Comparison of ENCODE assay signal across 12 cellular contexts in the genomic region with DNA sequence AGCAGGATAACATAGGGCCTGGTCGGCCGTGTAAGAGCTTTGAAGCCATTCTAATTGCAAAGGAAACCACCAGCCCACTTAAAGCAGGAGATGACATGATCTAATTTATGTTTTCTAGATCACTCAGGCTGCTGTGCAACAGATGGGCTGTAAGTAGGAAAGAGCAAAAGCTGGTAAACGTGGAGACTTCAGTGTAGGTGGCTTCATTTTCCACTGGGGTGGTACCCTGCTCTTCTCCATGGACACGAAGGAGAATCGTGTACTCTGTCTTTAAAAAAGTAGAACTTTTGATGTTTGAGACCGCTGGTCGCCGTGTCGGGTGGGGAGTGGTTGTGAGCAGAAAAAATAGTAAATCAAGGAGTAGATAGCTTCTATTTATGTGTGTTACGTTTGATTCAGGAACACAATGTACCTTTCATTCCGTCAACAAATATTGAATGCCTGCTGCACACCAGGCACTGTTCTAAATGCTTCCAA. TPM values are rescaled to one million over a fixed set of nuclear protein-coding genes. Genes with fewer than 3 reads are reported as not detected.
DNase-seq lines count a peak whose midpoint lies in the region; ATAC-seq and TF ChIP-seq lines count a peak whose summit lies in the region.
"Had no signal": no experiment of that assay in that cellular context is flagged by ENCODE, and none has a peak within 500 bp of the region (broad histone marks: within the 10 kb centered on the region; RNA-seq: fewer than 3 reads in every experiment).

No MANE protein-coding gene starts in this region.

- TF ChIP-seq POLR2A in esophagus squamous epithelium (IDR thresholded peaks at IDR 0.05), result no peak

- no peak overlapping the region for H3K4me3 ChIP-seq in esophagus squamous epithelium
- H3K4me3 ChIP-seq: SJCRH30 had no signal

- DNase-seq in activated CD4-positive, CD25-positive, alpha-beta regulatory T cell (lab: John Stamatoyannopoulos, UW), result no peak
- DNase-seq in activated CD4-positive, alpha-beta memory T cell treated with anti-CD3 and anti-CD28 coated beads, Interleukin-2, amount 10 ng/mL, durations not matched to agents 7 days and 5 days, result no peak
- no peak for DNase-seq in esophagus squamous epithelium (lab: John Stamatoyannopoulos, UW)
- DNase-seq in stimulated activated effector memory CD8-positive, alpha-beta T cell treated with anti-CD3 and anti-CD28 coated beads, Interleukin-12 subunit alpha, Interleukin-12 subunit beta, amount 100 ng/mL, for 72 hours (ENCODE audit: low spot score in 2 of 2), result no peak
- no peak for DNase-seq in activated CD8-positive, alpha-beta memory T cell treated with anti-CD3 and anti-CD28 coated beads, Interleukin-2, amount 50 U/mL, for 48 hours
- DNase-seq in NCI-H526 (lab: John Stamatoyannopoulos, UW), result no peak
- DNase-seq: islet precursor cell, NCI-H2171 treated with DMSO at 0.1 percent for 48 hours, SJCRH30 had no signal

- no peaks in the 10 kb centered on the region for H3K27me3 Mint-ChIP-seq in activated CD4-positive, alpha-beta memory T cell treated with anti-CD3 and anti-CD28 coated beads, Interleukin-2, amount 10 ng/mL, durations not matched to agents 7 days and 5 days

- peaks cover 49% of the 10 kb centered on the region for H3K36me3 Mint-ChIP-seq in activated CD4-positive, alpha-beta memory T cell treated with anti-CD3 and anti-CD28 coated beads, Interleukin-2, amount 10 ng/mL, durations not matched to agents 7 days and 5 days (ENCODE audit: low read depth)
- H3K36me3 Mint-ChIP-seq in stimulated activated effector memory CD8-positive, alpha-beta T cell treated with anti-CD3 and anti-CD28 coated beads, Interleukin-12 subunit alpha, Interleukin-12 subunit beta, amount 100 ng/mL, for 72 hours, result peaks cover 36% of the 10 kb centered on the region

- intact Hi-C loops in esophagus squamous epithelium (cut with DNase I), result no loop called here

- H3K4me1 Mint-ChIP-seq in activated CD4-positive, alpha-beta memory T cell treated with anti-CD3 and anti-CD28 coated beads, Interleukin-2, amount 10 ng/mL, durations not matched to agents 7 days and 5 days, result peaks cover 84% of the 10 kb centered on the region
- peaks cover 71% of the 10 kb centered on the region for H3K4me1 Mint-ChIP-seq in stimulated activated effector memory CD8-positive, alpha-beta T cell treated with anti-CD3 and anti-CD28 coated beads, Interleukin-12 subunit alpha, Interleukin-12 subunit beta, amount 100 ng/mL, for 72 hours

- H3K27ac ChIP-seq in esophagus squamous epithelium, result peak overlapping the region in 3 of 4 donors; percentile 63 to 77 (median 64)
- H3K27ac ChIP-seq: SJCRH30 had no signal

- no peaks in the 10 kb centered on the region for H3K9me3 Mint-ChIP-seq in activated CD4-positive, alpha-beta memory T cell treated with anti-CD3 and anti-CD28 coated beads, Interleukin-2, amount 10 ng/mL, durations not matched to agents 7 days and 5 days
- H3K9me3 Mint-ChIP-seq in stimulated activated effector memory CD8-positive, alpha-beta T cell treated with anti-CD3 and anti-CD28 coated beads, Interleukin-12 subunit alpha, Interleukin-12 subunit beta, amount 100 ng/mL, for 72 hours, result no peaks in the 10 kb centered on the region

- H3K36me3 ChIP-seq in esophagus squamous epithelium, result no peaks in the 10 kb centered on the region

- peak overlapping the region; percentile 84 for H3K27ac Mint-ChIP-seq in activated CD4-positive, alpha-beta memory T cell treated with anti-CD3 and anti-CD28 coated beads, Interleukin-2, amount 10 ng/mL, durations not matched to agents 7 days and 5 days
- H3K27ac Mint-ChIP-seq in stimulated activated effector memory CD8-positive, alpha-beta T cell treated with anti-CD3 and anti-CD28 coated beads, Interleukin-12 subunit alpha, Interleukin-12 subunit beta, amount 100 ng/mL, for 72 hours, result peak overlapping the region; percentile 94

- peak; percentile 10 to 27 for ATAC-seq in activated CD4-positive, CD25-positive, alpha-beta regulatory T cell treated with anti-CD3 and anti-CD28 coated beads, Interleukin-2, amount 50 U/mL, for 24 hours
- ATAC-seq in stimulated activated effector memory CD8-positive, alpha-beta T cell treated with anti-CD3 and anti-CD28 coated beads, Interleukin-12 subunit alpha, Interleukin-12 subunit beta, amount 100 ng/mL, for 72 hours, result peak; percentile 69
- no peak for ATAC-seq in GM21515 (IDR thresholded peaks at IDR 0.05; ENCODE audit: unreplicated experiment)

- POLR2A ChIA-PET in activated CD4-positive, alpha-beta memory T cell treated with anti-CD3 and anti-CD28 coated beads, Interleukin-2, amount 10 ng/mL, durations not matched to agents 7 days and 5 days (lab: Charles Lee), result interaction anchor here (1.3 to 6.2 kb wide), 7 partner anchors 9 to 51 kb away, joined by 6 to 50 read pairs (median 9); a partner anchor contains a TSS

- H3K4me3 Mint-ChIP-seq in activated CD4-positive, alpha-beta memory T cell treated with anti-CD3 and anti-CD28 coated beads, Interleukin-2, amount 10 ng/mL, durations not matched to agents 7 days and 5 days, result peak overlapping the region; percentile 53
- peak overlapping the region; percentile 85 for H3K4me3 Mint-ChIP-seq in stimulated activated effector memory CD8-positive, alpha-beta T cell treated with anti-CD3 and anti-CD28 coated beads, Interleukin-12 subunit alpha, Interleukin-12 subunit beta, amount 100 ng/mL, for 72 hours

- TF ChIP-seq CTCF in esophagus squamous epithelium (IDR thresholded peaks at IDR 0.05), result no peak

- 68 to 71% methylated on average over 11 of the region's 11 CpGs for WGBS in esophagus squamous epithelium, 2 donors

- H3K27me3 ChIP-seq in esophagus squamous epithelium, result no peaks in the 10 kb centered on the region
- H3K27me3 ChIP-seq: SJCRH30 had no signal

- no peaks in the 10 kb centered on the region for H3K9me3 ChIP-seq in esophagus squamous epithelium
- H3K9me3 ChIP-seq: SJCRH30 had no signal

- H3K4me1 ChIP-seq in esophagus squamous epithelium, result peaks cover 0 to 29% (median 0%) of the 10 kb centered on the region in 3 donors

- CTCF ChIA-PET in activated CD4-positive, alpha-beta memory T cell treated with anti-CD3 and anti-CD28 coated beads, Interleukin-2, amount 10 ng/mL, durations not matched to agents 7 days and 5 days (lab: Charles Lee), result no interaction called here

RNA-seq across cellular contexts. Expression of a gene that starts 6.4 kb away (rescaled TPM):
- total RNA-seq in activated CD4-positive, alpha-beta memory T cell treated with anti-CD3 and anti-CD28 coated beads, Interleukin-2, amount 10 ng/mL, durations not matched to agents 7 days and 5 days, result 10 to 100 TPM; 13.2 TPM
- total RNA-seq in esophagus squamous epithelium, result 1 to 10 TPM in 1 of 4 donors, under 1 TPM in 3; 0.22 to 1.3 (median 0.63) TPM
- total RNA-seq: pulmonary artery endothelial cell had no signal

RNA-seq across cellular contexts. Expression of a gene that starts 26.0 kb away (rescaled TPM):
- total RNA-seq in activated CD4-positive, alpha-beta memory T cell treated with anti-CD3 and anti-CD28 coated beads, Interleukin-2, amount 10 ng/mL, durations not matched to agents 7 days and 5 days, result 10 to 100 TPM; 61.5 to 64.9 TPM
- 10 to 100 TPM; 13.2 to 33.5 (median 24.1) TPM for total RNA-seq in esophagus squamous epithelium

RNA-seq across cellular contexts. Expression of a gene that starts 26.4 kb away (rescaled TPM):
- total RNA-seq in activated CD4-positive, alpha-beta memory T cell treated with anti-CD3 and anti-CD28 coated beads, Interleukin-2, amount 10 ng/mL, durations not matched to agents 7 days and 5 days, result 10 to 100 TPM; 91.9 to 95.4 TPM
- 10 to 100 TPM in 2 of 4 donors, 1 to 10 TPM in 2; 2.9 to 25.8 (median 12.3) TPM for total RNA-seq in esophagus squamous epithelium

RNA-seq across cellular contexts. Expression of a gene that starts 50.0 kb away (rescaled TPM):
- total RNA-seq in activated CD4-positive, alpha-beta memory T cell treated with anti-CD3 and anti-CD28 coated beads, Interleukin-2, amount 10 ng/mL, durations not matched to agents 7 days and 5 days, result 100 to 1,000 TPM; 121 TPM
- 10 to 100 TPM; 40.3 to 53.6 (median 44.7) TPM for total RNA-seq in esophagus squamous epithelium

RNA-seq across cellular contexts. Expression of a gene that starts 59.6 kb away (rescaled TPM):
- 1 to 10 TPM; 3.7 to 4.3 TPM for total RNA-seq in activated CD4-positive, alpha-beta memory T cell treated with anti-CD3 and anti-CD28 coated beads, Interleukin-2, amount 10 ng/mL, durations not matched to agents 7 days and 5 days
- 10 to 100 TPM; 14.0 to 46.2 (median 29.1) TPM for total RNA-seq in esophagus squamous epithelium

Comparison
In these comparisons a context has a peak if more than half of its experiments do, and no peak if none do; other contexts are left out.
1. RNA of a gene that starts 6.4 kb away (total RNA-seq): 13.2 TPM in activated CD4-positive, alpha-beta memory T cell treated with anti-CD3 and anti-CD28 coated beads, Interleukin-2, amount 10 ng/mL, durations not matched to agents 7 days and 5 days; 0.22 to 1.3 TPM in esophagus squamous epithelium; every median in the first group is over 4 times any median in the second.